Comparison of ENCODE assay signal across 8 cellular contexts in genomic region chr13:49792550-49793324, GRCh38. TPM values are rescaled to one million over a fixed set of nuclear protein-coding genes. Genes with fewer than 3 reads are reported as not detected.
DNase-seq lines count a peak whose midpoint lies in the region; ATAC-seq and TF ChIP-seq lines count a peak whose summit lies in the region.

KPNA3 (minus strand) TSS chr13:49792682; CDS start chr13:49792506, 176 bp downstream.

- H3K4me1 Mint-ChIP-seq in activated naive CD8-positive, alpha-beta T cell treated with anti-CD3 and anti-CD28 coated beads, Interleukin-2, amount 50 U/mL, for 24 hours: peaks cover 35% of the 10 kb centered on the region

- H3K9ac ChIP-seq in parathyroid adenoma: no peak within 1 kb of the TSS

- peak within 1 kb of the TSS; percentile 93 for H3K27ac Mint-ChIP-seq in activated naive CD8-positive, alpha-beta T cell treated with anti-CD3 and anti-CD28 coated beads, Interleukin-2, amount 50 U/mL, for 24 hours

- peak within 1 kb of the TSS; percentile 90 for H3K4me3 ChIP-seq in GM12875 (ENCODE audit: low read depth, low read length)
- peak within 1 kb of the TSS; percentile 80 for H3K4me3 ChIP-seq in parathyroid adenoma (ENCODE audit: low read depth, low read length)
- H3K4me3 ChIP-seq in tibial nerve: peak within 1 kb of the TSS; percentile 73 to 99 (median 92)

- peak within 1 kb of the TSS; percentile 78 for H2AFZ ChIP-seq in parathyroid adenoma

- peak within 1 kb of the TSS; percentile 77 for H3K27ac ChIP-seq in parathyroid adenoma
- H3K27ac ChIP-seq in tibial nerve: peak within 1 kb of the TSS; percentile 85 to 97 (median 88)

- H3K9me3 Mint-ChIP-seq in activated naive CD8-positive, alpha-beta T cell treated with anti-CD3 and anti-CD28 coated beads, Interleukin-2, amount 50 U/mL, for 24 hours: no peaks in the 10 kb centered on the region

- H3K4me2 ChIP-seq in parathyroid adenoma (ENCODE audit: low read length): peak within 1 kb of the TSS; percentile 97

- no peaks in the 10 kb centered on the region for H3K27me3 Mint-ChIP-seq in activated naive CD8-positive, alpha-beta T cell treated with anti-CD3 and anti-CD28 coated beads, Interleukin-2, amount 50 U/mL, for 24 hours

- ATAC-seq in HG02798 (IDR thresholded peaks at IDR 0.05; ENCODE audit: poor library complexity, unreplicated experiment): peak; percentile 91
- peak; percentile 96 for ATAC-seq in activated naive CD8-positive, alpha-beta T cell treated with anti-CD3 and anti-CD28 coated beads, Interleukin-2, amount 50 U/mL, for 24 hours
- ATAC-seq in Right ventricle myocardium superior (ENCODE audit: poor library complexity): peak; percentile 96

- peak; percentile 51 to 74 for TF ChIP-seq POLR2A in tibial nerve (IDR thresholded peaks at IDR 0.05)

- DNase-seq in NCI-H1417 treated with DMSO at 0.1 percent for 48 hours (lab: John Stamatoyannopoulos, UW) (peak; percentile 96), SW480 (ENCODE audit: low spot score) (peak; percentile 97), Right ventricle myocardium superior (peak; percentile 98), tibial nerve (ENCODE audit: low spot score in 2 of 2) (peak; percentile 88 to 91)
- DNase-seq in activated naive CD8-positive, alpha-beta T cell treated with anti-CD3 and anti-CD28 coated beads, Interleukin-2, amount 50 U/mL, for 24 hours: peak; percentile 93

- no peaks in the 10 kb centered on the region for H3K27me3 ChIP-seq in parathyroid adenoma (ENCODE audit: control insufficient read depth, insufficient read depth, low read length)
- H3K27me3 ChIP-seq in tibial nerve: no peaks in the 10 kb centered on the region

- peak; percentile 61 to 91 for TF ChIP-seq EP300 in tibial nerve (IDR thresholded peaks at IDR 0.05)

- H3K79me2 ChIP-seq in parathyroid adenoma: no peaks in the 10 kb centered on the region

- H3K4me1 ChIP-seq in parathyroid adenoma (no peaks in the 10 kb centered on the region), tibial nerve (peaks cover 0 to 35% (median 14%) of the 10 kb centered on the region in 4 donors)

- H3K9me3 ChIP-seq in parathyroid adenoma (ENCODE audit: control insufficient read depth, low read length): no peaks in the 10 kb centered on the region
- no peaks in the 10 kb centered on the region for H3K9me3 ChIP-seq in tibial nerve

- intact Hi-C loops in Right ventricle myocardium superior (cut with DNase I): no loop called here

- 0 to 1% methylated on average over 21 to 51 of the region's 71 CpGs for WGBS in tibial nerve, 2 donors

- TF ChIP-seq CTCF in GM12875 (IDR thresholded peaks at IDR 0.05; ENCODE audit: borderline replicate concordance, insufficient read depth, low read depth, low read length) (peak; percentile 16; the same call in 1 of the 2 replicates), parathyroid adenoma (IDR thresholded peaks at IDR 0.05) (no peak), tibial nerve (IDR thresholded peaks at IDR 0.05) (peak; percentile 20 to 50 (median 24))

- H3K36me3 Mint-ChIP-seq in activated naive CD8-positive, alpha-beta T cell treated with anti-CD3 and anti-CD28 coated beads, Interleukin-2, amount 50 U/mL, for 24 hours (ENCODE audit: low read depth): peaks cover 24% of the 10 kb centered on the region

- H3K36me3 ChIP-seq in parathyroid adenoma (ENCODE audit: control insufficient read depth, insufficient read depth, low read length) (no peaks in the 10 kb centered on the region), tibial nerve (no peaks in the 10 kb centered on the region)

- H3K4me3 Mint-ChIP-seq in activated naive CD8-positive, alpha-beta T cell treated with anti-CD3 and anti-CD28 coated beads, Interleukin-2, amount 50 U/mL, for 24 hours: peak within 1 kb of the TSS; percentile 92

RNA-seq across cellular contexts. Expression of gene KPNA3, which starts in this region (rescaled TPM):
- 58.7 TPM for total RNA-seq in Right ventricle myocardium superior
- total RNA-seq in tibial nerve: 10 to 100 TPM; 19.8 to 29.9 (median 23.2) TPM

Comparison
In these comparisons a context has a peak if more than half of its experiments do, and no peak if none do; other contexts are left out.
1. Peak in every context shown above with its lines: DNase-seq, ATAC-seq, H3K4me3 ChIP-seq and H3K27ac ChIP-seq.